2 cellular contexts compared by ENCODE assay signal in the genomic region with DNA sequence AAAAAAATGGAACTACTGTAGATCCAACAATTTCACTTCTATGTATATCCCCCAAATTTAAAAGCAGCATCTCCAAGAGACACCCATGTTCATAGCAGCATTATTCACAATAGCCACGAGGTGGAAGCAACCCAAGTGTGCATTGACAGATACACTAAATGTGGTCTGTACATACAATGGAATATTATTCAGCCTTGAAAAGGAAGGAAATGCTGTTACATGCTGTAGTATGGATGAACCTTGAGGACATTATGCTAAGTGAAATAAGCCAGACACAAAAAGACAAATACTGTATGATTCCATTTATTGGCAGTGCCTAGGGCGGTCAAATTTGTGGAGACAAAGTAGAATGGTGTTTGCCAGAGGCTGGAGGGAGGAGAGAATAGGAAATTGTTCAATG.
TF ChIP-seq lines count a peak whose summit lies in the region.

No MANE protein-coding gene starts in this region.

TF ChIP-seq in HEK293, 187 proteins besides CTCF, POLR2A, EP300 and RAD21:
- TF ChIP-seq, protein P1, sequence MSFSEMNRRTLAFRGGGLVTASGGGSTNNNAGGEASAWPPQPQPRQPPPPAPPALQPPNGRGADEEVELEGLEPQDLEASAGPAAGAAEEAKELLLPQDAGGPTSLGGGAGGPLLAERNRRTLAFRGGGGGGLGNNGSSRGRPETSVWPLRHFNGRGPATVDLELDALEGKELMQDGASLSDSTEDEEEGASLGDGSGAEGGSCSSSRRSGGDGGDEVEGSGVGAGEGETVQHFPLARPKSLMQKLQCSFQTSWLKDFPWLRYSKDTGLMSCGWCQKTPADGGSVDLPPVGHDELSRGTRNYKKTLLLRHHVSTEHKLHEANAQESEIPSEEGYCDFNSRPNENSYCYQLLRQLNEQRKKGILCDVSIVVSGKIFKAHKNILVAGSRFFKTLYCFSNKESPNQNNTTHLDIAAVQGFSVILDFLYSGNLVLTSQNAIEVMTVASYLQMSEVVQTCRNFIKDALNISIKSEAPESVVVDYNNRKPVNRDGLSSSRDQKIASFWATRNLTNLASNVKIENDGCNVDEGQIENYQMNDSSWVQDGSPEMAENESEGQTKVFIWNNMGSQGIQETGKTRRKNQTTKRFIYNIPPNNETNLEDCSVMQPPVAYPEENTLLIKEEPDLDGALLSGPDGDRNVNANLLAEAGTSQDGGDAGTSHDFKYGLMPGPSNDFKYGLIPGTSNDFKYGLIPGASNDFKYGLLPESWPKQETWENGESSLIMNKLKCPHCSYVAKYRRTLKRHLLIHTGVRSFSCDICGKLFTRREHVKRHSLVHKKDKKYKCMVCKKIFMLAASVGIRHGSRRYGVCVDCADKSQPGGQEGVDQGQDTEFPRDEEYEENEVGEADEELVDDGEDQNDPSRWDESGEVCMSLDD (tag by site-specific recombination; IDR thresholded peaks at IDR 0.05), result no peak
- TF ChIP-seq ZNF473 (tag by site-specific recombination; IDR thresholded peaks at IDR 0.05) (no peak), ZNF146 (tag by site-specific recombination; IDR thresholded peaks at IDR 0.05) (peak; percentile 97)
- TF ChIP-seq, protein P2, sequence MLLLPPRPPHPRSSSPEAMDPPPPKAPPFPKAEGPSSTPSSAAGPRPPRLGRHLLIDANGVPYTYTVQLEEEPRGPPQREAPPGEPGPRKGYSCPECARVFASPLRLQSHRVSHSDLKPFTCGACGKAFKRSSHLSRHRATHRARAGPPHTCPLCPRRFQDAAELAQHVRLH (tag by site-specific recombination; IDR thresholded peaks at IDR 0.05), result no peak

TF ChIP-seq in K562, 482 proteins besides CTCF, POLR2A, EP300 and RAD21 (continued from another document):
- TF ChIP-seq FOXJ3 (CRISPR knock-in tag; IDR thresholded peaks at IDR 0.05) (no peak), RBBP5 (IDR thresholded peaks at IDR 0.05; ENCODE audit: borderline replicate concordance, insufficient read depth, low read length, poor library complexity, severe bottlenecking) (no peak), RBM25 (IDR thresholded peaks at IDR 0.05; ENCODE audit: low read depth, low read length, severe bottlenecking) (peak; percentile 21)
- TF ChIP-seq, protein P3, sequence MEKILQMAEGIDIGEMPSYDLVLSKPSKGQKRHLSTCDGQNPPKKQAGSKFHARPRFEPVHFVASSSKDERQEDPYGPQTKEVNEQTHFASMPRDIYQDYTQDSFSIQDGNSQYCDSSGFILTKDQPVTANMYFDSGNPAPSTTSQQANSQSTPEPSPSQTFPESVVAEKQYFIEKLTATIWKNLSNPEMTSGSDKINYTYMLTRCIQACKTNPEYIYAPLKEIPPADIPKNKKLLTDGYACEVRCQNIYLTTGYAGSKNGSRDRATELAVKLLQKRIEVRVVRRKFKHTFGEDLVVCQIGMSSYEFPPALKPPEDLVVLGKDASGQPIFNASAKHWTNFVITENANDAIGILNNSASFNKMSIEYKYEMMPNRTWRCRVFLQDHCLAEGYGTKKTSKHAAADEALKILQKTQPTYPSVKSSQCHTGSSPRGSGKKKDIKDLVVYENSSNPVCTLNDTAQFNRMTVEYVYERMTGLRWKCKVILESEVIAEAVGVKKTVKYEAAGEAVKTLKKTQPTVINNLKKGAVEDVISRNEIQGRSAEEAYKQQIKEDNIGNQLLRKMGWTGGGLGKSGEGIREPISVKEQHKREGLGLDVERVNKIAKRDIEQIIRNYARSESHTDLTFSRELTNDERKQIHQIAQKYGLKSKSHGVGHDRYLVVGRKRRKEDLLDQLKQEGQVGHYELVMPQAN (IDR thresholded peaks at IDR 0.05; ENCODE audit: borderline replicate concordance), result no peak
